ENCODE assay signal across 8 cellular contexts in genomic region chr1:241847796-241848668, GRCh38. TPM values are rescaled to one million over a fixed set of nuclear protein-coding genes. Genes with fewer than 3 reads are reported as not detected.
DNase-seq lines count a peak whose midpoint lies in the region; ATAC-seq, FAIRE-seq and TF ChIP-seq lines count a peak whose summit lies in the region.

EXO1 (plus strand) TSS chr1:241848204; CDS start chr1:241850426, 2,222 bp downstream.

- H2AFZ ChIP-seq in HepG2 (ENCODE audit: low read length): peak within 1 kb of the TSS; percentile 81

- no peaks in the 10 kb centered on the region for H3K9me3 Mint-ChIP-seq in CD14-positive monocyte

- TF ChIP-seq CTCF in CD14-positive monocyte (IDR thresholded peaks at IDR 0.05) (no peak), HepG2 (CRISPR knock-in tag; IDR thresholded peaks at IDR 0.05) (peak; percentile 76)

- CTCF ChIA-PET in HepG2 (lab: Yijun Ruan, JAX; ENCODE audit: low intra/inter-chr PET ratio, low total read pairs): no interaction called here

- peak within 1 kb of the TSS; percentile 90 to 99 (median 97) for H3K4me3 ChIP-seq in HepG2 (replicated peaks in 1 of 3; ENCODE audit: insufficient read depth in 1 of 3, low read depth in 2 of 3, low read length in 3 of 3)

- peak; percentile 83 for DNase-seq in CD14-positive monocyte (ENCODE audit: low spot score)
- peak; percentile 95 for DNase-seq in NCI-H748 (lab: John Stamatoyannopoulos, UW; ENCODE audit: unreplicated experiment)
- DNase-seq in activated CD4-positive, alpha-beta T cell treated with anti-CD3 and anti-CD28 coated beads, Interleukin-2, amount 50 U/mL, for 1 hour: peak; percentile 84
- peak; percentile 93 for DNase-seq in dermis blood vessel endothelial cell
- DNase-seq in HepG2 (ENCODE audit: low spot score): peak; percentile 85
- peak; percentile 86 for DNase-seq in stimulated activated CD4-positive, alpha-beta T cell treated with anti-CD3 and anti-CD28 coated beads, Interleukin-4, amount 100 ng/mL, for 1 hour

- TF ChIP-seq EP300 in HepG2 (IDR thresholded peaks at IDR 0.05; ENCODE audit: low read depth in 2 of 2, low read length in 2 of 2): no peak; a peak in 1 of 4 replicates
- no peak for TF ChIP-seq EP300 in HepG2 (CRISPR knock-in tag; IDR thresholded peaks at IDR 0.05; ENCODE audit: borderline replicate concordance)

- H3K36me3 Mint-ChIP-seq in CD14-positive monocyte: peaks cover 5 to 11% of the 10 kb centered on the region in 2 donors

- POLR2A ChIA-PET in HepG2 (lab: Yijun Ruan, JAX): interaction anchor here (1.8 kb wide), 1 partner anchor 207 kb away, joined by 10 read pairs; the partner anchor contains the start of genes CHML and OPN3

- H3K4me1 ChIP-seq in HepG2 (ENCODE audit: insufficient read depth, low read length): peaks cover 29% of the 10 kb centered on the region

- no peaks in the 10 kb centered on the region for H4K20me1 ChIP-seq in HepG2 (ENCODE audit: insufficient read depth, low read length)

- TF ChIP-seq RAD21 in HepG2 (CRISPR knock-in tag; IDR thresholded peaks at IDR 0.05): peak; percentile 18; the same call in 1 of the 2 replicates

- H3K9ac ChIP-seq in HepG2 (ENCODE audit: insufficient read depth, low read depth, low read length): peak within 1 kb of the TSS; percentile 79

- peaks cover 2% of the 10 kb centered on the region for H3K79me2 ChIP-seq in HepG2 (ENCODE audit: insufficient read depth, low read length)

- peak within 1 kb of the TSS; percentile 82 for H3K4me2 ChIP-seq in HepG2 (ENCODE audit: low read depth, low read length)

- peak; percentile 63 to 70 for TF ChIP-seq POLR2A in HepG2 (IDR thresholded peaks at IDR 0.05; ENCODE audit: insufficient read depth in 1 of 2, low read depth in 2 of 2, low read length in 2 of 2)

- H3K27ac Mint-ChIP-seq in CD14-positive monocyte: peak within 1 kb of the TSS; percentile 98 to 100 (median 100)

- in situ Hi-C loops in HepG2 (cut with HindIII; ENCODE audit: extremely low pct_ligation_motif_present, low pct_unique_long_range_greater_than_20kb): no loop called here

- no peaks in the 10 kb centered on the region; a peak in 1 of 5 replicates for H3K27me3 ChIP-seq in HepG2 (ENCODE audit: control insufficient read depth in 1 of 2, insufficient read depth in 2 of 2, low read length in 2 of 2)

- intact Hi-C loops in CD14-positive monocyte (cut with micrococcal nuclease) (loop anchor here (5.0 to 10.0 kb wide), 5 partner anchors 203 to 326 kb away; partner anchors contain the start of genes CHML (in 1 of the 2) and OPN3 (in 1 of the 2)), HepG2 (cut with micrococcal nuclease; ENCODE audit: unreplicated experiment) (no loop called here)

- H3K9me3 ChIP-seq in HepG2 (ENCODE audit: low read length): no peaks in the 10 kb centered on the region

- FAIRE-seq in HepG2 (lab: Jason Lieb, UNC): peak; percentile 83

- peaks cover 17% of the 10 kb centered on the region for H3K4me1 Mint-ChIP-seq in CD14-positive monocyte

- peaks cover 0 to 4% of the 10 kb centered on the region in 2 experiments; a peak in 1 of 5 replicates for H3K36me3 ChIP-seq in HepG2 (replicated peaks in 1 of 2; ENCODE audit: control insufficient read depth in 1 of 2, insufficient read depth in 2 of 2, low read length in 2 of 2)

- BruUV-seq in HepG2 (replicated peaks; lab: Mats Ljungman, UMichigan): TSS peak; percentile 78

- peak; percentile 97 for ATAC-seq in GM19328 (IDR thresholded peaks at IDR 0.05; ENCODE audit: unreplicated experiment)
- ATAC-seq in HG03520 (IDR thresholded peaks at IDR 0.05; ENCODE audit: unreplicated experiment): peak; percentile 95
- peak; percentile 97 for ATAC-seq in HepG2

- under 1% methylated on average over 33 of the region's 68 CpGs for WGBS in HepG2 (ENCODE audit: low lambda C conversion rate)

- H3K27ac ChIP-seq in HepG2 (ENCODE audit: extremely low read length, insufficient read depth, low read length): peak within 1 kb of the TSS; percentile 86

- H3K27me3 Mint-ChIP-seq in CD14-positive monocyte (ENCODE audit: low read depth in 3 of 3): peaks cover 0 to 6% (median 0%) of the 10 kb centered on the region in 3 donors

- H3K4me3 Mint-ChIP-seq in CD14-positive monocyte: peak within 1 kb of the TSS; percentile 94 to 97

TF ChIP-seq in HepG2, 621 proteins besides CTCF, POLR2A, EP300 and RAD21 (continues in another document):
- TF ChIP-seq CEBPB (IDR thresholded peaks at IDR 0.05; ENCODE audit: borderline replicate concordance, low read depth, low read length): peak; percentile 47; the same call in 1 of the 2 replicates
- no peak for TF ChIP-seq ZNF691 (CRISPR knock-in tag; IDR thresholded peaks at IDR 0.05; ENCODE audit: borderline replicate concordance, low read depth)
- peak; percentile 53; the same call in 1 of the 2 replicates for TF ChIP-seq ZBTB38 (CRISPR knock-in tag; IDR thresholded peaks at IDR 0.05)
- no peak for TF ChIP-seq CENPBD1 (CRISPR knock-in tag; IDR thresholded peaks at IDR 0.05; ENCODE audit: borderline replicate concordance, low read depth)
- TF ChIP-seq ATF7-NPFF (CRISPR knock-in tag; IDR thresholded peaks at IDR 0.05; ENCODE audit: low read depth): 0 out of 2 replicates have a peak, but pooled peaks have one; percentile 59
- TF ChIP-seq NCOR1 (IDR thresholded peaks at IDR 0.05; ENCODE audit: borderline replicate concordance, low read length): peak; percentile 30; the same call in 1 of the 2 replicates
- TF ChIP-seq DNMT3B (CRISPR knock-in tag; conservative IDR thresholded peaks at IDR 0.05): no peak
- TF ChIP-seq RARG (CRISPR knock-in tag; IDR thresholded peaks at IDR 0.05; ENCODE audit: low read depth): no peak
- no peak for TF ChIP-seq RBAK (CRISPR knock-in tag; IDR thresholded peaks at IDR 0.05)
- TF ChIP-seq ZBTB21 (CRISPR knock-in tag; IDR thresholded peaks at IDR 0.05): peak; percentile 33; the same call in 1 of the 2 replicates
- no peak for TF ChIP-seq PHB2 (IDR thresholded peaks at IDR 0.05; ENCODE audit: partially characterized antibody)
- TF ChIP-seq HNRNPUL1 (IDR thresholded peaks at IDR 0.05; ENCODE audit: low read depth, low read length): no peak
- TF ChIP-seq MIXL1 (CRISPR knock-in tag; IDR thresholded peaks at IDR 0.05): no peak
- peak; percentile 100 for TF ChIP-seq TFDP2 (CRISPR knock-in tag; IDR thresholded peaks at IDR 0.05)
- no peak for TF ChIP-seq NCOA1 (CRISPR knock-in tag; IDR thresholded peaks at IDR 0.05)
- peak; percentile 85 for TF ChIP-seq SRY (CRISPR knock-in tag; IDR thresholded peaks at IDR 0.05)
- no peak for TF ChIP-seq ZFYVE20 (CRISPR knock-in tag; IDR thresholded peaks at IDR 0.05; ENCODE audit: borderline replicate concordance, low read depth)

RNA-seq across cellular contexts. Expression of gene EXO1, which starts in this region (rescaled TPM):
- under 1 TPM in 1 of 2 donors, not detected in 1; 0.26 TPM for polyA plus RNA-seq in CD14-positive monocyte
- total RNA-seq in dermis blood vessel endothelial cell: 6.8 and 17.6 TPM in 2 replicates
- 26.1 and 35.6 TPM in 2 replicates for total RNA-seq in HepG2 (2016; rRNA removed; fragmentation: Illumina TruSeq; extraction: Trizol)
- 5.3 and 6.4 TPM in 2 replicates for total RNA-seq in HepG2 (2016; cell fraction: cytosol; rRNA removed; fragmentation: Illumina TruSeq; extraction: Trizol; ENCODE audit: low read depth)
- 24.4 and 33.9 TPM in 2 replicates for total RNA-seq in HepG2 (2016; cell fraction: insoluble cytoplasmic fraction; rRNA removed; fragmentation: Illumina TruSeq; extraction: Trizol)
- 13.0 and 14.4 TPM in 2 replicates for total RNA-seq in HepG2 (2016; cell fraction: membrane; rRNA removed; fragmentation: Illumina TruSeq; extraction: Trizol)
- 17.1 and 17.8 TPM in 2 replicates for total RNA-seq in HepG2 (2016; cell fraction: nucleus; rRNA removed; fragmentation: Illumina TruSeq; extraction: Trizol)
- polyA plus RNA-seq in HepG2 (2011; rRNA removed): 1.6 and 3.2 TPM in 2 replicates
- polyA plus RNA-seq in HepG2 (2011; cell fraction: cytosol; rRNA removed): 1.7 and 2.3 TPM in 2 replicates
- polyA plus RNA-seq in HepG2 (2011; cell fraction: nucleus; rRNA removed): 1.8 and 2.1 TPM in 2 replicates
- polyA plus RNA-seq in HepG2 (2012): 1.0 and 5.1 TPM in 2 replicates
- polyA plus RNA-seq in HepG2 (2016; cell fraction: cytosol; fragmentation: Illumina TruSeq; extraction: Trizol; ENCODE audit: low read depth): 1.3 and 1.4 TPM in 2 replicates
- polyA plus RNA-seq in HepG2 (2016; cell fraction: insoluble cytoplasmic fraction; fragmentation: Illumina TruSeq; extraction: Trizol; ENCODE audit: low read depth): 22.5 and 24.0 TPM in 2 replicates
- polyA plus RNA-seq in HepG2 (2016; cell fraction: membrane; fragmentation: Illumina TruSeq; extraction: Trizol; ENCODE audit: low read depth): 4.7 and 4.8 TPM in 2 replicates
- 13.3 and 14.2 TPM in 2 replicates for polyA plus RNA-seq in HepG2 (2016; cell fraction: nucleus; fragmentation: Illumina TruSeq; extraction: Trizol; ENCODE audit: insufficient read depth, low read depth)
- 3.8 and 32.8 TPM in 2 replicates for polyA minus RNA-seq in HepG2 (2011; rRNA and poly(A)+ RNA removed; ENCODE audit: low replicate concordance)
- 4.7 and 7.4 TPM in 2 replicates for polyA minus RNA-seq in HepG2 (2011; cell fraction: cytosol; rRNA and poly(A)+ RNA removed)
- 11.1 and 12.6 TPM in 2 replicates for polyA minus RNA-seq in HepG2 (2011; cell fraction: nucleus; rRNA and poly(A)+ RNA removed)

Comparison
In these comparisons a context has a peak if more than half of its experiments do, and no peak if none do; other contexts are left out.
1. Peak in every context shown above with its lines: DNase-seq, ATAC-seq, H3K4me3 ChIP-seq and H3K27ac ChIP-seq.
2. Peak in DNase-seq in CD14-positive monocyte; RNA of the gene not detected or under 1 TPM.